In the genomic region with DNA sequence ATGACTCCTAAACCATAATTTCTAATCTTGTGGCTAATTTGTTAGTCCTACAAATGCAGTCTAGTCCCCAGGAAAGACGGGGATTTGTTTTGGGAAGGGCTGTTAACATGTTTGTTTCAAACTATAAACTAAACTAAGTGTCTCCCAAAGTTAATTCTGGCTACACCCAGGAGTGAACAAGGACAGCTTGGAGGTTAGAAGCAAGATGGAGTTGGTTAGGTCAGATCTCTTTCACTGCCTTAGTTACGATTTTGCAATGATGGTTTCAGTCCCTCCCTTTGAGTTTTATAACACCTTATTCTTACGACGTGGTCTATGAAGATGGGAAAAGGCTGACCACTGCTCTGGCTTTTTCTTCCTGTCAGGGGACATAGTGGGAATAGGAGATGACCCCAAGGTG, we compare ENCODE assay signal across 43 cellular contexts. TPM values are rescaled to one million over a fixed set of nuclear protein-coding genes. Genes with fewer than 3 reads are reported as not detected.
"Had no signal": no experiment of that assay in that cellular context is flagged by ENCODE, and none has a peak within 500 bp of the region (broad histone marks: within the 10 kb centered on the region; RNA-seq: fewer than 3 reads in every experiment).

No MANE protein-coding gene starts in this region.

- H3K27me3 Mint-ChIP-seq: activated naive CD4-positive, alpha-beta T cell treated with anti-CD3 and anti-CD28 coated beads, Interleukin-2, amount 50 U/mL, for 24 hours; activated T-helper 17 cell treated with anti-CD3 and anti-CD28 coated beads, Interleukin-2, amount 50 U/mL, for 72 hours; brain; central memory CD8-positive, alpha-beta T cell had no signal

- ATAC-seq: activated naive CD4-positive, alpha-beta T cell treated with anti-CD3 and anti-CD28 coated beads, Interleukin-2, amount 50 U/mL, for 72 hours; activated naive CD8-positive, alpha-beta T cell treated with anti-CD3 and anti-CD28 coated beads, Interleukin-2, amount 50 U/mL, for 24 hours; activated T-cell treated with anti-CD3 and anti-CD28 coated beads, Interleukin-2, amount 50 U/mL, for 4 hours; activated T-cell treated with anti-CD3 and anti-CD28 coated beads, Interleukin-2, amount 50 U/mL, for 72 hours; activated T-helper 17 cell treated with anti-CD3 and anti-CD28 coated beads, Interleukin-2, amount 50 U/mL, for 72 hours; body of pancreas had no signal

- H3K27ac ChIP-seq: adrenal gland, ascending aorta, body of pancreas, brain microvascular endothelial cell, breast epithelium, cardiac muscle cell had no signal

- H3K4me3 Mint-ChIP-seq: activated naive CD4-positive, alpha-beta T cell treated with anti-CD3 and anti-CD28 coated beads for 36 hours; activated naive CD4-positive, alpha-beta T cell treated with anti-CD3 and anti-CD28 coated beads, Interleukin-2, amount 10 ng/mL, durations not matched to agents 7 days and 5 days; activated naive CD4-positive, alpha-beta T cell treated with anti-CD3 and anti-CD28 coated beads, Interleukin-2, amount 50 U/mL, for 24 hours; activated naive CD8-positive, alpha-beta T cell; activated naive CD8-positive, alpha-beta T cell treated with anti-CD3 and anti-CD28 coated beads for 36 hours; activated naive CD8-positive, alpha-beta T cell treated with anti-CD3 and anti-CD28 coated beads, Interleukin-2, amount 10 ng/mL, durations not matched to agents 7 days and 5 days; activated naive CD8-positive, alpha-beta T cell treated with anti-CD3 and anti-CD28 coated beads, Interleukin-2, amount 50 U/mL, for 24 hours; activated T-cell treated with anti-CD3 and anti-CD28 coated beads, Interleukin-2, amount 50 U/mL, for 4 hours; activated T-cell treated with anti-CD3 and anti-CD28 coated beads, Interleukin-2, amount 50 U/mL, for 72 hours; activated T-helper 1 cell treated with anti-CD3 and anti-CD28 coated beads, Interleukin-12 subunit alpha, Interleukin-12 subunit beta, Interleukin-2, Interleukin-4 antibody, amounts not matched to agents 30 ng/mL and 10 ng/mL and 1 ng/mL, durations not matched to agents 14 hours and 24 hours and 36 hours; activated T-helper 17 cell treated with anti-CD3 and anti-CD28 coated beads, Interleukin-2, amount 50 U/mL, for 72 hours; brain; central memory CD8-positive, alpha-beta T cell had no signal

- DNase-seq: activated effector memory CD4-positive, alpha-beta T cell treated with anti-CD3 and anti-CD28 coated beads, Interleukin-2, amount 50 U/mL, for 16 hours; activated effector memory CD4-positive, alpha-beta T cell treated with Interleukin-2 at 50 U/mL for 16 hours; activated gamma-delta T cell; activated gamma-delta T cell treated with Interleukin-2 at 50 U/mL for 16 hours; activated naive CD4-positive, alpha-beta T cell; activated naive CD4-positive, alpha-beta T cell treated with anti-CD3 and anti-CD28 coated beads for 36 hours; activated naive CD4-positive, alpha-beta T cell treated with anti-CD3 and anti-CD28 coated beads, Interleukin-2, amount 10 ng/mL, durations not matched to agents 7 days and 5 days; activated naive CD4-positive, alpha-beta T cell treated with anti-CD3 and anti-CD28 coated beads, Interleukin-2, amount 50 U/mL, for 16 hours; activated naive CD4-positive, alpha-beta T cell treated with Interleukin-2 at 50 U/mL for 16 hours; activated naive CD8-positive, alpha-beta T cell treated with anti-CD3 and anti-CD28 coated beads for 36 hours; activated naive CD8-positive, alpha-beta T cell treated with anti-CD3 and anti-CD28 coated beads, Interleukin-2, amount 10 ng/mL, durations not matched to agents 7 days and 5 days; activated naive CD8-positive, alpha-beta T cell treated with anti-CD3 and anti-CD28 coated beads, Interleukin-2, amount 50 U/mL, for 24 hours; activated T-cell treated with anti-CD3 and anti-CD28 coated beads, Interleukin-2, amount 50 U/mL, for 4 hours; activated T-cell treated with anti-CD3 and anti-CD28 coated beads, Interleukin-2, amount 50 U/mL, for 48 hours; activated T-cell treated with anti-CD3 and anti-CD28 coated beads, Interleukin-2, amount 50 U/mL, for 72 hours; adrenal gland; amniotic stem cell; amygdala; anterior cingulate cortex; aorta; body of pancreas; brain microvascular endothelial cell; caudate nucleus; central memory CD4-positive, alpha-beta T cell; cerebellar nuclear complex had no signal

- H3K36me3 ChIP-seq: adrenal gland, ascending aorta, brain microvascular endothelial cell, breast epithelium, cardiac muscle cell had no signal

- H3K4me3 ChIP-seq: adrenal gland, ascending aorta, body of pancreas, breast epithelium, cardiac muscle cell had no signal

- H3K4me1 Mint-ChIP-seq: activated naive CD4-positive, alpha-beta T cell treated with anti-CD3 and anti-CD28 coated beads, Interleukin-2, amount 50 U/mL, for 24 hours; brain; central memory CD8-positive, alpha-beta T cell had no signal

- H3K36me3 Mint-ChIP-seq: activated naive CD8-positive, alpha-beta T cell treated with anti-CD3 and anti-CD28 coated beads, Interleukin-2, amount 10 ng/mL, durations not matched to agents 7 days and 5 days; brain had no signal

- FAIRE-seq: astrocyte, bronchial epithelial cell, colon had no signal

- H3K9me3 ChIP-seq: adrenal gland, body of pancreas had no signal

- H3K4me1 ChIP-seq: adrenal gland, ascending aorta, body of pancreas, breast epithelium had no signal

- H3K27ac Mint-ChIP-seq: activated naive CD4-positive, alpha-beta T cell treated with anti-CD3 and anti-CD28 coated beads for 36 hours; activated naive CD4-positive, alpha-beta T cell treated with anti-CD3 and anti-CD28 coated beads, Interleukin-2, amount 10 ng/mL, durations not matched to agents 7 days and 5 days; activated naive CD4-positive, alpha-beta T cell treated with anti-CD3 and anti-CD28 coated beads, Interleukin-2, amount 50 U/mL, for 24 hours; activated naive CD4-positive, alpha-beta T cell treated with anti-CD3 and anti-CD28 coated beads, Interleukin-2, amount 50 U/mL, for 72 hours; activated naive CD8-positive, alpha-beta T cell; activated naive CD8-positive, alpha-beta T cell treated with anti-CD3 and anti-CD28 coated beads for 36 hours; activated naive CD8-positive, alpha-beta T cell treated with anti-CD3 and anti-CD28 coated beads, Interleukin-2, amount 10 ng/mL, durations not matched to agents 7 days and 5 days; activated naive CD8-positive, alpha-beta T cell treated with anti-CD3 and anti-CD28 coated beads, Interleukin-2, amount 50 U/mL, for 24 hours; activated T-cell treated with anti-CD3 and anti-CD28 coated beads, Interleukin-2, amount 50 U/mL, for 72 hours; activated T-helper 1 cell treated with anti-CD3 and anti-CD28 coated beads, Interleukin-12 subunit alpha, Interleukin-12 subunit beta, Interleukin-2, Interleukin-4 antibody, amounts not matched to agents 30 ng/mL and 10 ng/mL and 1 ng/mL, durations not matched to agents 14 hours and 24 hours and 36 hours; activated T-helper 17 cell treated with anti-CD3 and anti-CD28 coated beads, Interleukin-2, amount 50 U/mL, for 72 hours; activated T-helper 2 cell treated with anti-CD3 and anti-CD28 coated beads, Interferon-gamma antibody, Interleukin-2, Interleukin-4, amounts not matched to agents 10 μg/mL and 5 μg/mL and 100 μg/mL, durations not matched to agents 14 hours and 24 hours and 36 hours; brain had no signal

- H3K27me3 ChIP-seq: adrenal gland, ascending aorta, body of pancreas, brain microvascular endothelial cell, breast epithelium, cardiac muscle cell had no signal

RNA-seq across cellular contexts. Expression of gene IL2, which starts 27.0 kb away (rescaled TPM):
- total RNA-seq: aorta, ascending aorta, astrocyte, body of pancreas, bronchial epithelial cell, cardiac muscle cell, cardiac septum, cerebellum, chondrocyte had no signal
- polyA plus RNA-seq: adipose tissue, adrenal gland, aorta, cardiac muscle cell had no signal
